ENCODE assay signal across 8 cellular contexts in the genomic region with DNA sequence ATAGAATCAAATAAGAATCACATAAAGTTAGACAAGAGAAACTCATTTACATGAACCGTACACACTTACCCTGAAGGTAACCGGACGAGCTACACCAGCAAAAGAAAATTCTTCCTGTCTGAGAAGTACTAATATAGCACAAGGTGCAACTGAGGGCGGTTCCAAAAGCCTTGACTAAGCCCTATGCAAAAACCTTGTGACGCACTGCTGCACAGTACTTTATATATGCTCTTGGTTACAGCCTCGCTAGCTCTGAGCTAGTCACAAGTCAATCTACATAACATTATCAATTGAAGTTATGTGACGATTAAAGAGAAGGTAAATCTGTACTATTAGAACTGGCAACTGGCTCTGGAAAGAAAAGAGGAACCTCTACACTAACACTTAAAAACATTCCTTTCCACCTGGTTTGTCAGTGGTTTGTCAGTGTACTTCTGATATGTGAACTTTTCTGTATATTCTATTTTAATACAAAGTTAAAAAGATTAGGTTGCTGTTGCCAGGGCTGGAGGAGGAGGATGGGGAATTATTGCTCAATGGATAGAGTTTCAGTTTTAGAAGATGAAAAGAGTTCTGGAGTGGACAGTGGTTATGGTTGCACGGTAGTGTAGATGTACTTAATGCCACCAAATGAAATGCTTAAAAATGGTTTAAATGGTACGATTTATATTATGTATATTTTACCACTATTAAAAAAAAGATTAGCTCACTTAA. TPM values are rescaled to one million over a fixed set of nuclear protein-coding genes. Genes with fewer than 3 reads are reported as not detected.
DNase-seq lines count a peak whose midpoint lies in the region; ATAC-seq and TF ChIP-seq lines count a peak whose summit lies in the region.

No MANE protein-coding gene starts in this region.

- H3K36me3 ChIP-seq in mucosa of descending colon (ENCODE audit: low read depth) (no peaks in the 10 kb centered on the region), subcutaneous abdominal adipose tissue (ENCODE audit: control insufficient read depth in 5 of 5, insufficient read depth in 5 of 5, low read length in 5 of 5) (no peaks in the 10 kb centered on the region)

- H3K4me3 ChIP-seq in mucosa of descending colon (no peak overlapping the region), subcutaneous abdominal adipose tissue (ENCODE audit: low read depth in 1 of 5, low read length in 5 of 5) (peak overlapping the region; percentile 41 to 56 (median 50))

- H3K27me3 ChIP-seq in subcutaneous abdominal adipose tissue (ENCODE audit: control insufficient read depth in 5 of 5, insufficient read depth in 4 of 5, low read length in 5 of 5): no peaks in the 10 kb centered on the region

- intact Hi-C loops in mucosa of descending colon (cut with DNase I, micrococcal nuclease): no loop called here

- ATAC-seq in HG03095 (IDR thresholded peaks at IDR 0.05; ENCODE audit: unreplicated experiment) (peak; percentile 93), mucosa of descending colon (peak; percentile 88)

- in situ Hi-C loops in T47D (cut with HindIII; ENCODE audit: low pct_unique_long_range_greater_than_20kb, low sequenced_read_pairs): no loop called here

- TF ChIP-seq CTCF in mucosa of descending colon (IDR thresholded peaks at IDR 0.05): no peak

- peak overlapping the region in 2 of 5 donors; percentile 58 to 63 for H3K9ac ChIP-seq in subcutaneous abdominal adipose tissue (ENCODE audit: low read length in 5 of 5)

- DNase-seq in NCI-H82 (lab: John Stamatoyannopoulos, UW) (peak; percentile 15), NCI-H82 treated with DMSO at 0.1 percent for 48 hours (lab: John Stamatoyannopoulos, UW; ENCODE audit: unreplicated experiment) (no peak), T follicular helper cell (ENCODE audit: low read depth) (peak; percentile 69), T47D (ENCODE audit: low read depth in 1 of 2, low spot score in 1 of 2) (peak; percentile 61 to 89), mucosa of descending colon (peak in 1 of 3 donors; percentile 87), NCI-H2081 (lab: John Stamatoyannopoulos, UW) (no peak)

- H3K4me1 ChIP-seq in mucosa of descending colon (ENCODE audit: low read depth): peaks cover 47% of the 10 kb centered on the region
- H3K4me1 ChIP-seq in subcutaneous abdominal adipose tissue (ENCODE audit: control insufficient read depth in 5 of 5, insufficient read depth in 5 of 5, low read length in 5 of 5): peaks cover 3 to 48% (median 40%) of the 10 kb centered on the region in 5 donors

- H3K27ac ChIP-seq in subcutaneous abdominal adipose tissue (ENCODE audit: low read depth, low read length): peak overlapping the region; percentile 67

- H3K9me3 ChIP-seq in mucosa of descending colon (no peaks in the 10 kb centered on the region), subcutaneous abdominal adipose tissue (ENCODE audit: control insufficient read depth in 5 of 5, low read length in 5 of 5) (no peaks in the 10 kb centered on the region)

RNA-seq across cellular contexts. Expression of gene NT5C3A, which starts 21.6 kb away (rescaled TPM):
- total RNA-seq in mucosa of descending colon: 100 to 1,000 TPM in 1 of 3 donors, 10 to 100 TPM in 2; 62.1 to 107 (median 93.8) TPM

Comparison
In these comparisons a context has a peak if more than half of its experiments do, and no peak if none do; other contexts are left out.
1. DNase-seq: peak in NCI-H82 (single experiment), T follicular helper cell (single experiment) and T47D (2 of 2); none in NCI-H82 treated with DMSO at 0.1 percent for 48 hours (single experiment) and NCI-H2081 (0 of 2).